ENCODE assay signal across 36 cellular contexts in the genomic region with DNA sequence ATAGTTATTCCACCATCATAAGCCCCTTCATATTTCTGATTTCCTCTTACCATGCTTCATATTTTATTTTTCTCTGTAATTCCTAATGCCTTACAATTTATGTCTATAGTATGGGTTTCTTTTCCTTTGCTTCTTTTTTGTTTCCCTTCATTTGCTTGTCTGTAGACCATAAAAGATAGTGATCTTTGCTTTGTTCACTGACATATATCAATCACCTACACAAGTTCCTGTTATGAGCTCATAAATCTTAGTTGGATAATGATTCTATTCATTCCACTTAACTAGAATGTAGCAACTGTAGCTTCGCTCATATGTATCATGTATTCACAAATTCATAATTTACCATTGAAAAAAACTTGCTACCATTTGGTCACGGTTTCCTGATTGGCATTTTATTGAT.
"Had no signal": no experiment of that assay in that cellular context is flagged by ENCODE, and none has a peak within 500 bp of the region (broad histone marks: within the 10 kb centered on the region; RNA-seq: fewer than 3 reads in every experiment).

No MANE protein-coding gene starts in this region.

- H3K9me3 ChIP-seq: MG63 had no signal

- H3K4me3 ChIP-seq: MG63 had no signal

- H3K36me3 ChIP-seq: MG63 had no signal

- DNase-seq: Karpas-422, Kasumi-1, MG63, MM.1S, MV-4-11, NCI-H1048, NCI-H1092, NCI-H1092 treated with DMSO at 0.1 percent for 48 hours, NCI-H1105, NCI-H1105 treated with DMSO at 0.1 percent for 48 hours, NCI-H1417, NCI-H1417 treated with DMSO at 0.1 percent for 48 hours, NCI-H1436, NCI-H1436 treated with DMSO at 0.1 percent for 48 hours, NCI-H146, NCI-H1694, NCI-H1694 treated with DMSO at 0.1 percent for 48 hours, NCI-H187, NCI-H187 treated with DMSO at 0.1 percent for 48 hours, NCI-H1930, NCI-H2029, NCI-H2029 treated with DMSO at 0.1 percent for 48 hours, NCI-H2081, NCI-H2081 treated with DMSO at 0.1 percent for 48 hours, NCI-H2107, NCI-H2171, NCI-H2171 treated with DMSO at 0.1 percent for 48 hours, NCI-H2227 treated with DMSO at 0.1 percent for 48 hours, NCI-H226, NCI-H345, NCI-H446, NCI-H446 treated with DMSO at 0.1 percent for 48 hours, NCI-H510A, NCI-H510A treated with DMSO at 0.1 percent for 48 hours, NCI-H524, NCI-H524 treated with DMSO at 0.1 percent for 48 hours had no signal

- H3K27me3 ChIP-seq: MG63 had no signal
